In the genomic region with DNA sequence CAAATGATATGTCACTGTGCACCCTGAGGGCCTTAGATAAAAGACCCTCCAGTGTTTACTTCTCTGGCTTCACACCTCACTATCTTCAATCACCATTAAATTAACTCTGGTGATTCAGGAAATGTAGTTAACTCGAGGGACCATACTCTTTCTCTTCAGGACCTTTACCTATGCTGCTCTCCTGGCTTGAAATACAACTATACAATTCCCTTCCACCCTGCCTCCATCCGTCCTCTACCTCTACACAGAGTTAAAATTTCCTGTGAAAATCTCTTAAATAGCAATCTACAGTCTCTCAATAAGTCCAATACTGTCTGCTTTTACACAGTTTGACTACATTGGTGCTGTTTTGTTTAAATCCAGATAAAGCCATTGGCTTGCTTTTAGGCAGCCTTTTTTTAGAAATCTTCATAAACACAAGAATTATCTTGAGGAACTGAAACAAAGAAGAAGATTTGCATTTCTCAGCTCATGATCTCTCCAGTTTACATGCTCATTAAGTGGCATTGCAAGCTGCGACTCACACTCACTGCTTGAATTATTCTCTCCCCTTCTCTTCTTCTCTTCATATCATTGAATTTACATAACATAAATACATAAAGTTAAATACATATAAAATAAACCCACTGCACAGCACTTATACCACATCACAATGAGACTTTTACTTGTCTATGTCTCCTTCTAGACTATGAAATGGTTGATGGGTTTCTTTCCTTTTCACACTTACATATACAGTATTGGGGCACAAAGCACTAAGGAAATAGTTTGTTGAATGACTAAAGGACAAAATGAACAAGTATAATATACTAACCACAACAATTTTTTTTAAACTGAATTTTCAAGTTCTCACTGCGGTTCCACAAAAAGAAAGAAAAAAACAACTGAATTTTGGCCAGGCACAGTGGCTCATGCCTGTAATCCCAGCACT, we compare ENCODE assay signal across 11 cellular contexts.
DNase-seq lines count a peak whose midpoint lies in the region; ATAC-seq and TF ChIP-seq lines count a peak whose summit lies in the region.
"Had no signal": no experiment of that assay in that cellular context is flagged by ENCODE, and none has a peak within 500 bp of the region (broad histone marks: within the 10 kb centered on the region; RNA-seq: fewer than 3 reads in every experiment).

No MANE protein-coding gene starts in this region.

- no peaks in the 10 kb centered on the region for H3K4me1 Mint-ChIP-seq in activated naive CD8-positive, alpha-beta T cell treated with anti-CD3 and anti-CD28 coated beads for 36 hours

- peak; percentile 96 for ATAC-seq in GM19397 (IDR thresholded peaks at IDR 0.05; ENCODE audit: unreplicated experiment)
- peak; percentile 94 for ATAC-seq in HG02884 (IDR thresholded peaks at IDR 0.05; ENCODE audit: unreplicated experiment)

- no peak overlapping the region for H3K4me3 ChIP-seq in GM12864 (ENCODE audit: low read depth, low read length)
- H3K4me3 ChIP-seq in Karpas-422 (ENCODE audit: low read length): peak overlapping the region; percentile 41; the same call in 1 of the 2 replicates
- H3K4me3 ChIP-seq in SJCRH30: no peak overlapping the region
- H3K4me3 ChIP-seq: uterus had no signal

- H3K27me3 ChIP-seq in Karpas-422 (ENCODE audit: low read length): no peaks in the 10 kb centered on the region
- no peaks in the 10 kb centered on the region for H3K27me3 ChIP-seq in SJCRH30
- H3K27me3 ChIP-seq: uterus had no signal

- peak overlapping the region; percentile 69 for H3K27ac ChIP-seq in Karpas-422 (ENCODE audit: low read length)
- no peak overlapping the region for H3K27ac ChIP-seq in SJCRH30
- H3K27ac ChIP-seq: uterus had no signal

- peak overlapping the region; percentile 64 for H3K4me2 ChIP-seq in Karpas-422 (ENCODE audit: low read depth, low read length, poor library complexity, severe bottlenecking)

- TF ChIP-seq CTCF in GM12864 (IDR thresholded peaks at IDR 0.05; ENCODE audit: low read depth, low read length, missing control alignments): no peak

- no peak overlapping the region for H3K4me3 Mint-ChIP-seq in activated naive CD8-positive, alpha-beta T cell treated with anti-CD3 and anti-CD28 coated beads for 36 hours

- peak overlapping the region; percentile 74; the same call in 1 of the 2 replicates for H2AFZ ChIP-seq in Karpas-422 (ENCODE audit: low read length)

- no peaks in the 10 kb centered on the region for H3K9me3 ChIP-seq in Karpas-422 (ENCODE audit: low read length)
- no peaks in the 10 kb centered on the region for H3K9me3 ChIP-seq in SJCRH30 (replicated peaks)
- H3K9me3 ChIP-seq: uterus had no signal

- peak overlapping the region; percentile 6; the same call in 1 of the 2 replicates for H3K9ac ChIP-seq in Karpas-422 (ENCODE audit: low read length)

- no peaks in the 10 kb centered on the region for H4K20me1 ChIP-seq in Karpas-422 (ENCODE audit: insufficient read depth, low read depth, low read length)

- no peaks in the 10 kb centered on the region for H3K9me3 Mint-ChIP-seq in activated naive CD8-positive, alpha-beta T cell treated with anti-CD3 and anti-CD28 coated beads for 36 hours

- peaks cover 15% of the 10 kb centered on the region for H3K27me3 Mint-ChIP-seq in activated naive CD8-positive, alpha-beta T cell treated with anti-CD3 and anti-CD28 coated beads for 36 hours

- peak; percentile 72 for DNase-seq in GM12864 (ENCODE audit: low read depth)
- peak; percentile 85 for DNase-seq in Karpas-422
- DNase-seq in AG08396 (ENCODE audit: low spot score): no peak
- no peak for DNase-seq in SJCRH30
- no peak for DNase-seq in mucosa of gallbladder (ENCODE audit: low spot score)
- no peak for DNase-seq in activated naive CD8-positive, alpha-beta T cell treated with anti-CD3 and anti-CD28 coated beads for 36 hours
- DNase-seq: activated CD4-positive, alpha-beta T cell treated with anti-CD3 and anti-CD28 coated beads for 4 hours; stimulated activated CD4-positive, alpha-beta T cell treated with anti-CD3 and anti-CD28 coated beads, Interleukin-4, amount 100 ng/mL, for 24 hours; uterus had no signal

- H3K79me2 ChIP-seq in Karpas-422 (ENCODE audit: low read length): no peaks in the 10 kb centered on the region

- H3K36me3 ChIP-seq in Karpas-422 (ENCODE audit: insufficient read depth, low read length) (no peaks in the 10 kb centered on the region), SJCRH30 (no peaks in the 10 kb centered on the region)
- H3K36me3 ChIP-seq: uterus had no signal

- no peaks in the 10 kb centered on the region for H3K36me3 Mint-ChIP-seq in activated naive CD8-positive, alpha-beta T cell treated with anti-CD3 and anti-CD28 coated beads for 36 hours

- H3K27ac Mint-ChIP-seq in activated naive CD8-positive, alpha-beta T cell treated with anti-CD3 and anti-CD28 coated beads for 36 hours: no peak overlapping the region

- H3K4me1 ChIP-seq in Karpas-422 (ENCODE audit: low read length) (peaks cover 37% of the 10 kb centered on the region), SJCRH30 (no peaks in the 10 kb centered on the region)
- H3K4me1 ChIP-seq: uterus had no signal

- no peaks in the 10 kb centered on the region for H3K9me2 ChIP-seq in Karpas-422 (replicated peaks; ENCODE audit: insufficient read depth, low read length)

Comparison
In these comparisons a context has a peak if more than half of its experiments do, and no peak if none do; other contexts are left out.
1. DNase-seq: peak in GM12864 (single experiment) and Karpas-422 (single experiment); none in AG08396 (single experiment), SJCRH30 (0 of 2), mucosa of gallbladder (single experiment) and activated naive CD8-positive, alpha-beta T cell treated with anti-CD3 and anti-CD28 coated beads for 36 hours (single experiment).